ENCODE assay signal across 11 cellular contexts in the genomic region with DNA sequence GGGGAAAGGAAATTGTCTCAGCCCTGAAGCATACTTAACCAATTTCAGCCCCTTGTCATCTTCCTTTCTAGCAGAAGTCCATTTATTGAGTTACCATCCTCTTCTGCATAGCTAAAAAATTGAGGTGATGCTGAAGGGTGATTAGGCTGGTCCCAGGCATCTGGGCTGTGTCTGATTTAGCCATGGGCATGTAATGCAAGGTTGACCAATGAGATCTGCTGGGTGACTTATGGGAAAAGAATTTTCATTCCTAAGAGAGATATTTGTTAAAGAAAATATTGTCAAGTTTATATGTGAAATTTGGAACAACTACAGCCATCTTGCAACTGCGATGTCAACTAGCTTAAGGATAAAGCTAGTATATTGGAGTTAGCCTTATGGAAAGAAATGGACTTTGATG.
"Had no signal": no experiment of that assay in that cellular context is flagged by ENCODE, and none has a peak within 500 bp of the region (broad histone marks: within the 10 kb centered on the region; RNA-seq: fewer than 3 reads in every experiment).

No MANE protein-coding gene starts in this region.

- ATAC-seq: psoas muscle; sciatic nerve; stimulated activated naive CD8-positive, alpha-beta T cell treated with anti-CD3 and anti-CD28 coated beads, Interleukin-15, amount 100 ng/mL, for 72 hours had no signal

- H3K36me3 Mint-ChIP-seq: naive B cell had no signal

- H3K9me3 Mint-ChIP-seq: activated naive CD4-positive, alpha-beta T cell treated with anti-CD3 and anti-CD28 coated beads, Interleukin-2, amount 10 ng/mL, durations not matched to agents 7 days and 5 days; activated T-helper 2 cell treated with anti-CD3 and anti-CD28 coated beads, Interferon-gamma antibody, Interleukin-2, Interleukin-4, amounts not matched to agents 10 μg/mL and 5 μg/mL and 100 μg/mL, durations not matched to agents 14 hours and 24 hours and 36 hours; naive B cell; neural progenitor cell; stimulated activated naive CD8-positive, alpha-beta T cell treated with anti-CD3 and anti-CD28 coated beads, Interleukin-15, amount 100 ng/mL, for 72 hours had no signal

- DNase-seq: activated naive CD4-positive, alpha-beta T cell treated with anti-CD3 and anti-CD28 coated beads, Interleukin-2, amount 10 ng/mL, durations not matched to agents 7 days and 5 days; foreskin melanocyte; naive B cell; psoas muscle; spleen; stimulated activated naive CD8-positive, alpha-beta T cell treated with anti-CD3 and anti-CD28 coated beads, Interleukin-15, amount 100 ng/mL, for 72 hours; SW 1271 had no signal

- H3K27ac Mint-ChIP-seq: activated naive CD4-positive, alpha-beta T cell treated with anti-CD3 and anti-CD28 coated beads, Interleukin-2, amount 10 ng/mL, durations not matched to agents 7 days and 5 days; activated T-helper 2 cell treated with anti-CD3 and anti-CD28 coated beads, Interferon-gamma antibody, Interleukin-2, Interleukin-4, amounts not matched to agents 10 μg/mL and 5 μg/mL and 100 μg/mL, durations not matched to agents 14 hours and 24 hours and 36 hours; naive B cell; neural progenitor cell; stimulated activated naive CD8-positive, alpha-beta T cell treated with anti-CD3 and anti-CD28 coated beads, Interleukin-15, amount 100 ng/mL, for 72 hours had no signal

- H3K4me3 ChIP-seq: esophagus muscularis mucosa, neural progenitor cell, psoas muscle, spleen had no signal

- H3K4me3 Mint-ChIP-seq: activated naive CD4-positive, alpha-beta T cell treated with anti-CD3 and anti-CD28 coated beads, Interleukin-2, amount 10 ng/mL, durations not matched to agents 7 days and 5 days; naive B cell; neural progenitor cell; stimulated activated naive CD8-positive, alpha-beta T cell treated with anti-CD3 and anti-CD28 coated beads, Interleukin-15, amount 100 ng/mL, for 72 hours had no signal
